In the genomic region with DNA sequence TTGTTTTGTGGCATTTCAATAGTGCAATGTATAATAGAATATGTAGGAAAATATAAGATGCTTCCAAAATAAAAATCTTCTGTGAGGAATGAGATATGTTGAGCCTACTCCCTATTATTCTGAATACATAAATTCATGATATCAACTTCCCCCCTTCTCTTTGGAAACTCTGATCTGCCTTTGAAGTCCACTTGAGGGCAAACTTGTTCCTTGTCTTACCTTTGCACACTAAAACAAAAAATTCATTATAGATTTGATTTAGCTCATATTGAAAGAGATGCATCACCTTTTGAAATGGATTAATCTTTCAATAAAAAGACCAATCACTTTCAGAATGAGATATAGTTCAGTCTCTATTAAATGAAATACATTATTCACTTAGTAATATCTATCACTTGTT, we compare ENCODE assay signal across 21 cellular contexts.
DNase-seq lines count a peak whose midpoint lies in the region; TF ChIP-seq lines count a peak whose summit lies in the region.
"Had no signal": no experiment of that assay in that cellular context is flagged by ENCODE, and none has a peak within 500 bp of the region (broad histone marks: within the 10 kb centered on the region; RNA-seq: fewer than 3 reads in every experiment).

No MANE protein-coding gene starts in this region.

- H2AK5ac ChIP-seq in mesendoderm (ENCODE audit: low read length): no peak overlapping the region

- H2BK120ac ChIP-seq in mesendoderm (ENCODE audit: low read depth, low read length): no peak overlapping the region

- no peaks in the 10 kb centered on the region for H3F3A ChIP-seq in GM23248 (ENCODE audit: insufficient read depth)

- intact Hi-C loops in breast epithelium (cut with DNase I; ENCODE audit: low total_unique reads): loop anchor here (10.0 kb wide), 1 partner anchor 1922 kb away; no protein-coding TSS in a partner anchor

- no peaks in the 10 kb centered on the region for H3K79me1 ChIP-seq in mesendoderm (ENCODE audit: low read length)

- no peak overlapping the region for H3K4ac ChIP-seq in mesendoderm (ENCODE audit: low read depth, low read length)

- H3K79me2 ChIP-seq in GM23248 (ENCODE audit: insufficient read depth) (no peaks in the 10 kb centered on the region), mesendoderm (ENCODE audit: control insufficient read depth, insufficient read depth, low read length) (no peaks in the 10 kb centered on the region)

- no peak overlapping the region for H3K56ac ChIP-seq in mesendoderm (ENCODE audit: low read length)

- H3K27me3 ChIP-seq in GM23248 (replicated peaks; ENCODE audit: insufficient read depth) (no peaks in the 10 kb centered on the region; the same call in 1 of the 2 replicates), endodermal cell (ENCODE audit: control insufficient read depth, insufficient read depth, low read length, poor library complexity, severe bottlenecking) (no peaks in the 10 kb centered on the region), mesendoderm (ENCODE audit: insufficient read depth, low read length, poor library complexity) (no peaks in the 10 kb centered on the region), BE2C (no peaks in the 10 kb centered on the region), breast epithelium (no peaks in the 10 kb centered on the region)

- H3K4me3 ChIP-seq in GM23248 (no peak overlapping the region), LNCaP clone FGC (ENCODE audit: low read depth, low read length) (no peak overlapping the region), endodermal cell (ENCODE audit: low read length) (no peak overlapping the region), mesendoderm (ENCODE audit: low read length) (no peak overlapping the region), BE2C (ENCODE audit: low read depth, low read length) (no peak overlapping the region), breast epithelium (no peak overlapping the region)

- H2BK15ac ChIP-seq in mesendoderm (replicated peaks; ENCODE audit: low read depth): no peak overlapping the region

- peaks cover 23% of the 10 kb centered on the region for H3K4me1 Mint-ChIP-seq in endodermal cell
- H3K4me1 Mint-ChIP-seq: CD4-positive, CD25-positive, alpha-beta regulatory T cell had no signal

- H3K18ac ChIP-seq in mesendoderm (ENCODE audit: low read length): no peak overlapping the region

- H3K23ac ChIP-seq in mesendoderm (ENCODE audit: low read length): no peak overlapping the region

- no peak overlapping the region for H3K4me3 Mint-ChIP-seq in endodermal cell
- H3K4me3 Mint-ChIP-seq: CD4-positive, CD25-positive, alpha-beta regulatory T cell; H9; IgD-negative memory B cell had no signal

- H3K4me2 ChIP-seq in GM23248 (ENCODE audit: unreplicated experiment): no peak overlapping the region
- H3K4me2 ChIP-seq in mesendoderm (ENCODE audit: low read length): no peak overlapping the region

- H2AFZ ChIP-seq in GM23248: no peak overlapping the region

- H3K27ac ChIP-seq in GM23248 (no peak overlapping the region), endodermal cell (ENCODE audit: low read depth, low read length) (no peak overlapping the region), mesendoderm (ENCODE audit: low read depth, low read length) (no peak overlapping the region), breast epithelium (no peak overlapping the region)

- H3K27ac Mint-ChIP-seq in endodermal cell: no peak overlapping the region
- H3K27ac Mint-ChIP-seq: CD4-positive, CD25-positive, alpha-beta regulatory T cell; H9; IgD-negative memory B cell had no signal

- H4K5ac ChIP-seq in mesendoderm (ENCODE audit: low read length): no peak overlapping the region

- H3K4me1 ChIP-seq in GM23248 (ENCODE audit: insufficient read depth) (no peaks in the 10 kb centered on the region), endodermal cell (ENCODE audit: control insufficient read depth, insufficient read depth, low read length) (peaks cover 6% of the 10 kb centered on the region), mesendoderm (ENCODE audit: control insufficient read depth, low read depth, low read length) (peaks cover 6% of the 10 kb centered on the region), BE2C (no peaks in the 10 kb centered on the region), breast epithelium (no peaks in the 10 kb centered on the region)
- H3K4me1 ChIP-seq: Caco-2 had no signal

- no peaks in the 10 kb centered on the region for H3K27me3 Mint-ChIP-seq in endodermal cell (ENCODE audit: insufficient read depth)
- H3K27me3 Mint-ChIP-seq: CD4-positive, CD25-positive, alpha-beta regulatory T cell; IgD-negative memory B cell had no signal

- peak; percentile 1 for DNase-seq in GM23248
- DNase-seq in LNCaP clone FGC (ENCODE audit: low read depth): no peak
- no peak for DNase-seq in endodermal cell
- DNase-seq in mesendoderm: peak; percentile 9
- no peak for DNase-seq in BE2C
- no peak for DNase-seq in breast epithelium (ENCODE audit: low spot score in 2 of 2)
- DNase-seq in stimulated activated CD4-positive, alpha-beta T cell treated with anti-CD3 and anti-CD28 coated beads, Interleukin-15, amount 100 ng/mL, for 24 hours: no peak
- DNase-seq: ACHN; AML-193; Caco-2; CD4-positive, CD25-positive, alpha-beta regulatory T cell; H9; Kasumi-1; NCI-H1092 treated with DMSO at 0.1 percent for 48 hours; NCI-H146; NCI-H2029 treated with DMSO at 0.1 percent for 48 hours; NCI-H510A; NCI-H748 treated with DMSO at 0.1 percent for 48 hours; RPMI8226; SHP77 treated with DMSO at 0.1 percent for 48 hours had no signal

- H3K9ac ChIP-seq in GM23248 (no peak overlapping the region), endodermal cell (ENCODE audit: extremely low read depth, low read length, poor library complexity, severe bottlenecking) (no peak overlapping the region), mesendoderm (ENCODE audit: low read length) (no peak overlapping the region)

- peaks cover 12% of the 10 kb centered on the region for H3K36me3 Mint-ChIP-seq in endodermal cell (ENCODE audit: low read depth)
- H3K36me3 Mint-ChIP-seq: CD4-positive, CD25-positive, alpha-beta regulatory T cell; IgD-negative memory B cell had no signal

- no peaks in the 10 kb centered on the region for H4K20me1 ChIP-seq in GM23248 (ENCODE audit: insufficient read depth)

- H2BK5ac ChIP-seq in mesendoderm (ENCODE audit: low read length): no peak overlapping the region

- H3K36me3 ChIP-seq in GM23248 (ENCODE audit: low read depth) (no peaks in the 10 kb centered on the region), endodermal cell (ENCODE audit: control insufficient read depth, insufficient read depth, low read length) (no peaks in the 10 kb centered on the region), mesendoderm (ENCODE audit: control insufficient read depth, insufficient read depth, low read length) (no peaks in the 10 kb centered on the region), BE2C (no peaks in the 10 kb centered on the region), breast epithelium (no peaks in the 10 kb centered on the region)

- TF ChIP-seq POLR2A in breast epithelium (IDR thresholded peaks at IDR 0.05): no peak

- H3K9me2 ChIP-seq in GM23248 (ENCODE audit: insufficient read depth): no peaks in the 10 kb centered on the region

- in situ Hi-C loops in GM23248 (cut with MboI): no loop called here

- H3K9me3 Mint-ChIP-seq in endodermal cell: peaks cover 30% of the 10 kb centered on the region

- H4K8ac ChIP-seq in mesendoderm (ENCODE audit: low read depth, low read length): no peak overlapping the region

- H3K9me3 ChIP-seq in GM23248 (ENCODE audit: low read depth): no peaks in the 10 kb centered on the region
- peaks cover 30% of the 10 kb centered on the region for H3K9me3 ChIP-seq in endodermal cell (ENCODE audit: control insufficient read depth, low read length)
- no peaks in the 10 kb centered on the region for H3K9me3 ChIP-seq in BE2C
- no peaks in the 10 kb centered on the region for H3K9me3 ChIP-seq in breast epithelium
- H3K9me3 ChIP-seq: Caco-2 had no signal

- TF ChIP-seq CTCF in LNCaP clone FGC (IDR thresholded peaks at IDR 0.05; ENCODE audit: control insufficient read depth, extremely low read depth, insufficient read depth) (peak; percentile 24; the same call in 1 of the 2 replicates), endodermal cell (conservative IDR thresholded peaks at IDR 0.05) (peak; percentile 41), BE2C (IDR thresholded peaks at IDR 0.05; ENCODE audit: low read depth, low read length) (no peak), breast epithelium (IDR thresholded peaks at IDR 0.05) (no peak)

Comparison
In these comparisons a context has a peak if more than half of its experiments do, and no peak if none do; other contexts are left out.
1. DNase-seq: peak in GM23248 (single experiment) and mesendoderm (single experiment); none in LNCaP clone FGC (single experiment), endodermal cell (single experiment), BE2C (single experiment), breast epithelium (0 of 2) and stimulated activated CD4-positive, alpha-beta T cell treated with anti-CD3 and anti-CD28 coated beads, Interleukin-15, amount 100 ng/mL, for 24 hours (single experiment).
2. CTCF ChIP-seq: peak in LNCaP clone FGC (single experiment) and endodermal cell (single experiment); none in BE2C (single experiment) and breast epithelium (0 of 3).